In the genomic region with DNA sequence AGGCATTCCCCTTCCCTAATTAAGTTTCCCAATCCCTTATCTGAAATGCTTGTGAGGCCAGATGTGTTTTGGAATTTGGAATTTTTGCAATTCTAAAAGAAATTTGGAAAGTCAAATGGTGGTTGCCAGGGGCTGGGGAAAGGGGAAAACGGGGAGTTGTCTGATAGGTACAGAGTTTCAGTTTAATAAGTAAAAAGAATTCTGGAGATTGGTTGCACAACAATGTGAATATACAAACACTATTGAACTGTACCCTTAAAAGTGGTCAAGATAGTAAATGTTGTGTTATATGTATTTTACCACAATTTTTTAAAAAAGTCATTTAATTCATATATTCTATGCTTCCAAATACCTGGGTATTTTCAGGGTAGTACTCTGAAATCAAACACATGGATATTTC, we compare ENCODE assay signal across 24 cellular contexts.
"Had no signal": no experiment of that assay in that cellular context is flagged by ENCODE, and none has a peak within 500 bp of the region (broad histone marks: within the 10 kb centered on the region; RNA-seq: fewer than 3 reads in every experiment).

No MANE protein-coding gene starts in this region.

- H2AFZ ChIP-seq: PC-9 had no signal

- H3K4me1 ChIP-seq: breast epithelium had no signal

- H3K9me3 ChIP-seq: breast epithelium had no signal

- H3K4me3 ChIP-seq: breast epithelium, PC-9 had no signal

- H3K27me3 ChIP-seq: breast epithelium had no signal

- H3K36me3 ChIP-seq: breast epithelium, WERI-Rb-1 had no signal

- H3K27ac ChIP-seq: PC-9, WERI-Rb-1 had no signal

- DNase-seq: activated CD4-positive, alpha-beta memory T cell treated with anti-CD3 and anti-CD28 coated beads, Interleukin-2, amount 10 ng/mL, durations not matched to agents 7 days and 5 days; activated CD4-positive, alpha-beta T cell treated with anti-CD3 and anti-CD28 coated beads for 36 hours; activated CD4-positive, alpha-beta T cell treated with anti-CD3 and anti-CD28 coated beads, Interleukin-2, amount 50 U/mL, for 1 hour; activated gamma-delta T cell; activated naive CD4-positive, alpha-beta T cell treated with anti-CD3 and anti-CD28 coated beads, Interleukin-2, amount 10 ng/mL, durations not matched to agents 7 days and 5 days; activated naive CD8-positive, alpha-beta T cell treated with anti-CD3 and anti-CD28 coated beads for 36 hours; activated T-cell treated with anti-CD3 and anti-CD28 coated beads for 4 hours; activated T-cell treated with anti-CD3 and anti-CD28 coated beads, Interleukin-2, amount 50 U/mL, for 48 hours; caudate nucleus; KG1; NCI-H1092 treated with DMSO at 0.1 percent for 48 hours; NCI-H1436 treated with DMSO at 0.1 percent for 48 hours; NCI-H187; NCI-H2081; NCI-H510A treated with DMSO at 0.1 percent for 48 hours; NCI-H69; PC-9; SHP77 treated with DMSO at 0.1 percent for 48 hours; T-cell; T-helper 2 cell; T1000; WERI-Rb-1 had no signal

- H3K4me2 ChIP-seq: PC-9 had no signal

- ATAC-seq: activated CD4-positive, alpha-beta T cell treated with anti-CD3 and anti-CD28 coated beads for 36 hours; activated T-helper 17 cell treated with anti-CD3 and anti-CD28 coated beads, Interleukin-2, amount 50 U/mL, for 72 hours; T-cell had no signal
